In genomic region chr17:72683506-72684404, GRCh38 we compare ENCODE assay signal across 9 cellular contexts.
DNase-seq lines count a peak whose midpoint lies in the region; ATAC-seq and TF ChIP-seq lines count a peak whose summit lies in the region.
"Had no signal": no experiment of that assay in that cellular context is flagged by ENCODE, and none has a peak within 500 bp of the region (broad histone marks: within the 10 kb centered on the region; RNA-seq: fewer than 3 reads in every experiment).

No MANE protein-coding gene starts in this region.

- TF ChIP-seq CTCF in AG10803 (conservative IDR thresholded peaks at IDR 0.05; ENCODE audit: low read length) (no peak), liver (IDR thresholded peaks at IDR 0.05; ENCODE audit: low read depth, low read length, missing input control) (no peak), MM.1S (IDR thresholded peaks at IDR 0.05; ENCODE audit: low read length) (no peak)

- TF ChIP-seq RAD21 in liver (IDR thresholded peaks at IDR 0.05) = no peak

- no peaks in the 10 kb centered on the region for H3K9me3 ChIP-seq in HUES48 (ENCODE audit: control insufficient read depth, insufficient read depth, low read length)
- no peaks in the 10 kb centered on the region for H3K9me3 ChIP-seq in adipocyte (ENCODE audit: control insufficient read depth, low read length)
- no peaks in the 10 kb centered on the region for H3K9me3 ChIP-seq in liver (ENCODE audit: control insufficient read depth in 4 of 4, low read length in 3 of 4)
- no peaks in the 10 kb centered on the region for H3K9me3 ChIP-seq in MM.1S (replicated peaks; ENCODE audit: insufficient read depth, low read length)

- no peaks in the 10 kb centered on the region for H3F3A ChIP-seq in MM.1S (ENCODE audit: insufficient read depth, low read length)

- no peaks in the 10 kb centered on the region for H3K36me3 ChIP-seq in HUES48 (ENCODE audit: control insufficient read depth, insufficient read depth, low read length)
- H3K36me3 ChIP-seq in adipocyte (ENCODE audit: control insufficient read depth, insufficient read depth, low read length, severe bottlenecking) = no peaks in the 10 kb centered on the region
- no peaks in the 10 kb centered on the region for H3K36me3 ChIP-seq in liver (ENCODE audit: control insufficient read depth in 4 of 4, insufficient read depth in 3 of 4, low read depth in 1 of 4, low read length in 3 of 4)
- H3K36me3 ChIP-seq in MM.1S (replicated peaks; ENCODE audit: insufficient read depth, low read length) = no peaks in the 10 kb centered on the region

- peak; percentile 92 for DNase-seq in AG10803 (ENCODE audit: low read depth)
- DNase-seq in adipocyte (ENCODE audit: low read depth) = peak; percentile 93
- no peak for DNase-seq in stimulated activated CD4-positive, alpha-beta T cell treated with anti-CD3 and anti-CD28 coated beads, Interleukin-15, amount 100 ng/mL, for 24 hours
- no peak for DNase-seq in T-helper 9 cell
- no peak for DNase-seq in MM.1S
- DNase-seq: effector memory CD4-positive, alpha-beta T cell had no signal

- no peaks in the 10 kb centered on the region for H3K79me2 ChIP-seq in MM.1S (ENCODE audit: low read length)

- H3K9ac ChIP-seq in HUES48 (ENCODE audit: low read depth, low read length) (no peak overlapping the region), adipocyte (ENCODE audit: low read length) (no peak overlapping the region), liver (ENCODE audit: low read depth in 1 of 2, low read length in 2 of 2) (no peak overlapping the region), MM.1S (ENCODE audit: low read length) (no peak overlapping the region)

- no peak overlapping the region for H2AFZ ChIP-seq in MM.1S (ENCODE audit: low read length)

- peaks cover 8% of the 10 kb centered on the region; the same call in 1 of the 2 replicates for H3K4me1 ChIP-seq in HUES48 (ENCODE audit: control insufficient read depth, insufficient read depth, low read length)
- peaks cover 22% of the 10 kb centered on the region for H3K4me1 ChIP-seq in adipocyte (ENCODE audit: control insufficient read depth, insufficient read depth, low read length)
- H3K4me1 ChIP-seq in liver (ENCODE audit: control insufficient read depth in 4 of 4, insufficient read depth in 4 of 4, low read length in 3 of 4) = no peaks in the 10 kb centered on the region
- H3K4me1 ChIP-seq in MM.1S (ENCODE audit: low read length) = no peaks in the 10 kb centered on the region

- ATAC-seq in GM19324 (IDR thresholded peaks at IDR 0.05; ENCODE audit: low FRiP score, unreplicated experiment) = no peak

- H3K27ac ChIP-seq in HUES48 (ENCODE audit: low read depth, low read length) (peak overlapping the region; percentile 62), liver (ENCODE audit: low read depth in 1 of 2, low read length in 2 of 2) (no peak overlapping the region), MM.1S (ENCODE audit: low read length) (no peak overlapping the region)

- H3K4me3 ChIP-seq in AG10803 (ENCODE audit: low read length) (no peak overlapping the region), HUES48 (ENCODE audit: low read depth, low read length) (no peak overlapping the region), adipocyte (ENCODE audit: low read length) (peak overlapping the region; percentile 27), liver (ENCODE audit: low read depth in 1 of 3, low read length in 3 of 3) (no peak overlapping the region), MM.1S (ENCODE audit: low read length) (no peak overlapping the region)

- H3K27me3 ChIP-seq in HUES48 (ENCODE audit: control insufficient read depth, insufficient read depth, low read length) (no peaks in the 10 kb centered on the region), adipocyte (replicated peaks; ENCODE audit: control insufficient read depth, insufficient read depth, low read length) (no peaks in the 10 kb centered on the region), liver (ENCODE audit: control insufficient read depth in 4 of 4, insufficient read depth in 4 of 4, low read length in 3 of 4) (no peaks in the 10 kb centered on the region), MM.1S (replicated peaks; ENCODE audit: insufficient read depth, low read length) (no peaks in the 10 kb centered on the region)

- H3K9me2 ChIP-seq in MM.1S (replicated peaks; ENCODE audit: insufficient read depth, low read length) = no peaks in the 10 kb centered on the region

- 63% methylated on average over 10 of the region's 10 CpGs for WGBS in liver

- H4K20me1 ChIP-seq in MM.1S (ENCODE audit: insufficient read depth, low read length) = no peaks in the 10 kb centered on the region

- no peak overlapping the region for H3K4me2 ChIP-seq in MM.1S (ENCODE audit: low read depth, low read length)

TF ChIP-seq in liver, 16 proteins besides CTCF, POLR2A, EP300 and RAD21:
- TF ChIP-seq ATF3 (IDR thresholded peaks at IDR 0.05) (peak; percentile 31), JUND (IDR thresholded peaks at IDR 0.05) (peak; percentile 71 to 90), HNF4A (conservative IDR thresholded peaks at IDR 0.05) (peak in 1 of 2 donors; percentile 11), EGR1 (IDR thresholded peaks at IDR 0.05; ENCODE audit: low read depth in 2 of 2) (no peak)

Comparison
In these comparisons a context has a peak if more than half of its experiments do, and no peak if none do; other contexts are left out.
1. DNase-seq: peak in AG10803 (single experiment) and adipocyte (single experiment); none in stimulated activated CD4-positive, alpha-beta T cell treated with anti-CD3 and anti-CD28 coated beads, Interleukin-15, amount 100 ng/mL, for 24 hours (single experiment), T-helper 9 cell (single experiment) and MM.1S (single experiment).